22 cellular contexts compared by ENCODE assay signal in genomic region chr14:72744416-72745120, GRCh38.
"Had no signal": no experiment of that assay in that cellular context is flagged by ENCODE, and none has a peak within 500 bp of the region (broad histone marks: within the 10 kb centered on the region; RNA-seq: fewer than 3 reads in every experiment).

No MANE protein-coding gene starts in this region.

- H3K27ac ChIP-seq: neutrophil, SJSA1 had no signal

- H3K9me3 ChIP-seq: mucosa of descending colon, neutrophil, SJSA1, thoracic aorta had no signal

- DNase-seq: activated CD4-positive, alpha-beta T cell treated with anti-CD3 and anti-CD28 coated beads, Interleukin-2, amount 50 U/mL, for 1 hour; activated CD4-positive, CD25-positive, alpha-beta regulatory T cell; activated effector memory CD4-positive, alpha-beta T cell treated with Interleukin-2 at 50 U/mL for 16 hours; activated naive CD4-positive, alpha-beta T cell treated with anti-CD3 and anti-CD28 coated beads, Interleukin-2, amount 50 U/mL, for 16 hours; activated T-cell treated with anti-CD3 and anti-CD28 coated beads, Interleukin-2, amount 50 U/mL, for 4 hours; central memory CD4-positive, alpha-beta T cell; cortex of kidney; effector memory CD4-positive, alpha-beta T cell; foreskin melanocyte; head of caudate nucleus; immature natural killer cell; left colon; mammary epithelial cell; mucosa of descending colon; naive thymus-derived CD8-positive, alpha-beta T cell; posterior cingulate gyrus; retina; stimulated activated CD4-positive, alpha-beta T cell treated with anti-CD3 and anti-CD28 coated beads, Interleukin-4, amount 100 ng/mL, for 24 hours; stimulated activated naive CD4-positive, alpha-beta T cell treated with Interleukin-2 at 50 U/mL for 16 hours had no signal

- H3K27me3 ChIP-seq: neutrophil, SJSA1 had no signal

- H3K36me3 ChIP-seq: neutrophil, SJSA1, thoracic aorta had no signal

- ATAC-seq: activated T-cell treated with anti-CD3 and anti-CD28 coated beads, Interleukin-2, amount 50 U/mL, for 4 hours; left colon; mucosa of descending colon; naive thymus-derived CD8-positive, alpha-beta T cell had no signal

- H3K4me3 ChIP-seq: mucosa of descending colon, SJSA1, thoracic aorta had no signal
